Comparison of ENCODE assay signal across 8 cellular contexts in the genomic region with DNA sequence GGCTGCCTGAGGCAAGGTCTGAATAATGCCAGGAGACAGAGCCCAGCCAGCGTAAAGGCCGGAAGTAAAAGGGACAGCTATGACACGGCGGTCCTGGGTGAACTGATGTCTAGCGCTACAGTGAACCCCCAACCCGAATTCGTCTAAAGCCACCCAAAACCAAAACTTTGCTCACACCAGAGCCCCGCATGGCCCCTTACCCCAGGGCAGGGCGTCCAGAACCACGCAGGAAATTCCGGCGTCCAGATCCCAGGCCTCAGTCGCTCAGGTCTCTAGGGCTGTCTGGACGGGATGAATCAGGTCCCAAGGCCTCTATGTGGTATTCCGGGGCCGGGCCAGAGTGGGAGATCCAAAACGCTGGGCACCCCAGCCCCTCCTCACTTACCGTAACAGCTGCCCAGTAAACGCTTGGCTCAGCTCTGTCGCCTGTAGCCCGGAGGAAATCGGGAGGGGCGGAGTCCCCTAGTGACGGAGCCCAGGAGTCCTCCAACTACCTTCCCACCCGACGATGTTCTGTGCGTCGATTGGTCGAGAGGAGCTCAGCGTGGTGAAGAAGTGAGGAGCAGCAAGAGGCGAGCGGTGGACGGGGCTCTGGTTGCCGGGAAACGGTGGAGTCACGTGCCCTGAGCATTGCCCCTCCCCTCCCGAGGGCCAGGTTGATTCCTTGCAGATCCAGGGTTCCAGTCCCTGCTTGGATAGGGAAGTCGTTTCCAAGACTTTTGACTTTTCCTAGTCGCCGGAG. TPM values are rescaled to one million over a fixed set of nuclear protein-coding genes. Genes with fewer than 3 reads are reported as not detected.
DNase-seq lines count a peak whose midpoint lies in the region; ATAC-seq and TF ChIP-seq lines count a peak whose summit lies in the region.

A gene with protein sequence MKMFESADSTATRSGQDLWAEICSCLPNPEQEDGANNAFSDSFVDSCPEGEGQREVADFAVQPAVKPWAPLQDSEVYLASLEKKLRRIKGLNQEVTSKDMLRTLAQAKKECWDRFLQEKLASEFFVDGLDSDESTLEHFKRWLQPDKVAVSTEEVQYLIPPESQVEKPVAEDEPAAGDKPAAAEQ (minus strand): TSS at position 452 of the 742 bp plus-strand sequence. CDS start 2,027 bp downstream, outside the sequence.

- H3K4me1 Mint-ChIP-seq in T-helper 2 cell treated with Interferon-gamma antibody and Interleukin-4, amounts not matched to agents 5 μg/mL and 100 μg/mL, for 36 hours (ENCODE audit: low read depth), result peaks cover 32% of the 10 kb centered on the region

- H3K4me3 ChIP-seq in ascending aorta, result peak within 1 kb of the TSS; percentile 78 to 82
- peak within 1 kb of the TSS; percentile 71 for H3K4me3 ChIP-seq in right cardiac atrium (ENCODE audit: low read length)
- H3K4me3 ChIP-seq in uterus, result peak within 1 kb of the TSS; percentile 79 to 80

- peaks cover 2% of the 10 kb centered on the region for H3K36me3 Mint-ChIP-seq in T-helper 2 cell treated with Interferon-gamma antibody and Interleukin-4, amounts not matched to agents 5 μg/mL and 100 μg/mL, for 36 hours (ENCODE audit: low read depth)

- no peak for TF ChIP-seq CTCF in ascending aorta (IDR thresholded peaks at IDR 0.05)
- no peak for TF ChIP-seq CTCF in uterus (IDR thresholded peaks at IDR 0.05)

- H3K36me3 ChIP-seq in ascending aorta, result peaks cover 4 to 6% of the 10 kb centered on the region in 2 donors
- no peaks in the 10 kb centered on the region for H3K36me3 ChIP-seq in uterus

- H3K27me3 ChIP-seq in ascending aorta, result no peaks in the 10 kb centered on the region
- no peaks in the 10 kb centered on the region for H3K27me3 ChIP-seq in right cardiac atrium (ENCODE audit: control insufficient read depth, insufficient read depth)
- no peaks in the 10 kb centered on the region for H3K27me3 ChIP-seq in uterus

- intact Hi-C loops in ascending aorta (cut with DNase I), result loop anchor here (1.0 to 5.0 kb wide), 7 partner anchors 25 to 768 kb away; a partner anchor contains a TSS
- intact Hi-C loops in right cardiac atrium (cut with DNase I), result no loop called here
- intact Hi-C loops in uterus (cut with DNase I; ENCODE audit: low total_unique reads), result no loop called here

- H3K9me3 Mint-ChIP-seq in T-helper 2 cell treated with Interferon-gamma antibody and Interleukin-4, amounts not matched to agents 5 μg/mL and 100 μg/mL, for 36 hours, result no peaks in the 10 kb centered on the region

- peak within 1 kb of the TSS; percentile 98 for H3K27ac Mint-ChIP-seq in T-helper 2 cell treated with Interferon-gamma antibody and Interleukin-4, amounts not matched to agents 5 μg/mL and 100 μg/mL, for 36 hours

- TF ChIP-seq POLR2A in uterus (IDR thresholded peaks at IDR 0.05), result peak; percentile 67 to 82

- WGBS in right cardiac atrium, result under 1% methylated on average over 40 of the region's 40 CpGs

- H3K4me3 Mint-ChIP-seq in T-helper 2 cell treated with Interferon-gamma antibody and Interleukin-4, amounts not matched to agents 5 μg/mL and 100 μg/mL, for 36 hours, result peak within 1 kb of the TSS; percentile 94

- peak; percentile 90 for DNase-seq in NCI-H1930 (lab: John Stamatoyannopoulos, UW)
- peak; percentile 97 for DNase-seq in T-helper 2 cell treated with Interferon-gamma antibody and Interleukin-4, amounts not matched to agents 5 μg/mL and 100 μg/mL, for 36 hours (ENCODE audit: low spot score)
- DNase-seq in ascending aorta (ENCODE audit: low spot score in 2 of 2), result peak; percentile 98 to 99
- DNase-seq in right cardiac atrium, result peak; percentile 98 to 99 (median 98)
- peak; percentile 96 for DNase-seq in pulmonary artery endothelial cell (ENCODE audit: low read depth, low spot score)
- DNase-seq in uterus, result peak; percentile 95 to 97

- ATAC-seq in GM18502 (IDR thresholded peaks at IDR 0.05; ENCODE audit: poor library complexity, unreplicated experiment) (peak; percentile 95), HG02970 (IDR thresholded peaks at IDR 0.05; ENCODE audit: low FRiP score, unreplicated experiment) (peak; percentile 88), right cardiac atrium (peak; percentile 99)

- H3K27ac ChIP-seq in ascending aorta (peak within 1 kb of the TSS; percentile 96 to 97), right cardiac atrium (ENCODE audit: low read length) (peak within 1 kb of the TSS; percentile 76), uterus (peak within 1 kb of the TSS; percentile 90 to 94)

- H3K4me1 ChIP-seq in ascending aorta (peaks cover 0 to 14% of the 10 kb centered on the region in 2 donors), right cardiac atrium (ENCODE audit: control insufficient read depth, insufficient read depth, low read length) (no peaks in the 10 kb centered on the region), uterus (no peaks in the 10 kb centered on the region)

- no peaks in the 10 kb centered on the region for H3K27me3 Mint-ChIP-seq in T-helper 2 cell treated with Interferon-gamma antibody and Interleukin-4, amounts not matched to agents 5 μg/mL and 100 μg/mL, for 36 hours (ENCODE audit: low read depth)

- H3K9me3 ChIP-seq in ascending aorta, result no peaks in the 10 kb centered on the region
- H3K9me3 ChIP-seq in right cardiac atrium (ENCODE audit: control insufficient read depth, low read length), result no peaks in the 10 kb centered on the region
- H3K9me3 ChIP-seq in uterus, result no peaks in the 10 kb centered on the region

RNA-seq across cellular contexts. Expression of the gene that starts here (rescaled TPM):
- total RNA-seq in ascending aorta, result 16.4 TPM
- 10 to 100 TPM; 23.1 to 27.8 (median 24.7) TPM for total RNA-seq in right cardiac atrium
- 33.7 TPM for polyA plus RNA-seq in right cardiac atrium
- 20.8 and 26.2 TPM in 2 replicates for total RNA-seq in pulmonary artery endothelial cell
- 10 to 100 TPM; 18.2 to 39.3 (median 29.3) TPM for total RNA-seq in uterus

Comparison
In these comparisons a context has a peak if more than half of its experiments do, and no peak if none do; other contexts are left out.
1. Peak in every context shown above with its lines: DNase-seq, ATAC-seq, H3K4me3 ChIP-seq and H3K27ac ChIP-seq.